20 cellular contexts compared by ENCODE assay signal in the genomic region with DNA sequence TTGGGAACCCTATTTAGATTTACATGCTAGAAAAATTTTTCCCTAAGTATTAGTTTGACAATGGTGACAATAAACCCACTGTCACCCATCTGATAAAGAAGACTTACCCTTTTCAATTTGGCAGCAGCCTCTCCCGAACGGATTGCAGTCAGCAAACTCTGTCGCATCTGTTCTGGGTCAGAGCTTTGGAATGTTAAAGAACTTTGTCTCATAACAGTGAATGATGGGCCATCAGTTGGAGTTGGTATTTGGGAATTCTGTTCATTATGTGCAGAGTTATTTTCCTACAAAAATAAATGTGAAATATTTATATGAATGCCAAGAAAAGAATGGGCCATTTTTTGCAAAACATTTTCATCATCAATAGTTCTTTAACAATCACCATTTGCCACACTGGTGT.
"Had no signal": no experiment of that assay in that cellular context is flagged by ENCODE, and none has a peak within 500 bp of the region (broad histone marks: within the 10 kb centered on the region; RNA-seq: fewer than 3 reads in every experiment).

No MANE protein-coding gene starts in this region.

- H3K4me3 ChIP-seq: esophagus squamous epithelium, lower lobe of right lung, neural progenitor cell, tibial nerve, vagina had no signal

- ATAC-seq: left colon, lower lobe of right lung had no signal

- DNase-seq: activated CD4-positive, alpha-beta T cell treated with anti-CD3 and anti-CD28 coated beads for 1 hour; activated gamma-delta T cell treated with Interleukin-2 at 50 U/mL for 16 hours; effector CD8-positive, alpha-beta T cell; esophagus squamous epithelium; glutamatergic neuron; hippocampal formation; left colon; lower lobe of right lung; midbrain; stimulated activated CD4-positive, alpha-beta T cell treated with anti-CD3 and anti-CD28 coated beads, Interleukin-2, amount 100 ng/mL, for 24 hours; stimulated activated naive CD4-positive, alpha-beta T cell treated with Interleukin-2 at 50 U/mL for 16 hours; substantia nigra; T-helper 2 cell; WERI-Rb-1 had no signal

- H3K9me3 ChIP-seq: esophagus squamous epithelium, lower lobe of right lung, tibial nerve, vagina had no signal

- H3K9ac ChIP-seq: neural progenitor cell had no signal

- H3K36me3 ChIP-seq: neural progenitor cell had no signal

- H3K27me3 ChIP-seq: esophagus squamous epithelium, neural progenitor cell, tibial nerve, vagina had no signal

- H3K36me3 Mint-ChIP-seq: activated naive CD8-positive, alpha-beta T cell had no signal

- H3K9me3 Mint-ChIP-seq: activated T-helper 1 cell treated with anti-CD3 and anti-CD28 coated beads, Interleukin-12 subunit alpha, Interleukin-12 subunit beta, Interleukin-2, Interleukin-4 antibody, amounts not matched to agents 30 ng/mL and 10 ng/mL and 1 ng/mL, durations not matched to agents 14 hours and 24 hours and 36 hours; neural progenitor cell had no signal

- H3K27ac Mint-ChIP-seq: activated naive CD8-positive, alpha-beta T cell; activated T-helper 1 cell treated with anti-CD3 and anti-CD28 coated beads, Interleukin-12 subunit alpha, Interleukin-12 subunit beta, Interleukin-2, Interleukin-4 antibody, amounts not matched to agents 30 ng/mL and 10 ng/mL and 1 ng/mL, durations not matched to agents 14 hours and 24 hours and 36 hours; neural progenitor cell; progenitor cell of endocrine pancreas had no signal

- H3K27me3 Mint-ChIP-seq: activated naive CD8-positive, alpha-beta T cell; progenitor cell of endocrine pancreas had no signal

- H3K4me3 Mint-ChIP-seq: activated naive CD8-positive, alpha-beta T cell; activated T-helper 1 cell treated with anti-CD3 and anti-CD28 coated beads, Interleukin-12 subunit alpha, Interleukin-12 subunit beta, Interleukin-2, Interleukin-4 antibody, amounts not matched to agents 30 ng/mL and 10 ng/mL and 1 ng/mL, durations not matched to agents 14 hours and 24 hours and 36 hours; neural progenitor cell had no signal

- H2AFZ ChIP-seq: neural progenitor cell had no signal

- H3K4me1 ChIP-seq: esophagus squamous epithelium, neural progenitor cell, vagina had no signal

- H3K27ac ChIP-seq: lower lobe of right lung, neural progenitor cell, vagina, WERI-Rb-1 had no signal

- H3K4me2 ChIP-seq: neural progenitor cell had no signal
